1 cellular context compared by ENCODE assay signal in the genomic region with DNA sequence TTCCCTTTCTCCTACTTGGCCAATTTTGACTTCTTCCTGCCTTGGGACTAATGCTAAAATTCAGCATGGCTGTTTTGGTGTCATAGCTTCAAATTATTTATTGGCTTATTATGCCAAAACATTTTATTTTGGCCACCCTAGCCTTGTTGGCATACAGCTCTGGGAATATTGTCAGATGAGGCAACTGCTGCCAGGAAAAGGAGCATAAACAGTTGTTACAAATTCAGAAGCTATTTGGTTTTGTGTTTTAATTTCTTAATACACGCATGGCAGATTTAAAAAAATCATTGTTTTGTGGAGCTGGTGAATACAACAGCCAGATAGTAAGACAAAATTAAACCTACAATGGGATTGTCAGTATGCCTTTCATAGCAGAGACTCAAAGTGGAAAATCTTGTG.
TF ChIP-seq lines count a peak whose summit lies in the region.

No MANE protein-coding gene starts in this region.

TF ChIP-seq in IMR-90, 13 proteins besides CTCF, POLR2A, EP300 and RAD21 (continued from another document):
- TF ChIP-seq RFX5 (IDR thresholded peaks at IDR 0.05; ENCODE audit: low read depth, low read length) (no peak), SMC3 (IDR thresholded peaks at IDR 0.05; ENCODE audit: low read depth, low read length) (no peak), NFE2L2 (IDR thresholded peaks at IDR 0.05; ENCODE audit: low read depth, low read length) (no peak), CHD1 (IDR thresholded peaks at IDR 0.05; ENCODE audit: low read depth, low read length) (no peak), FOS (IDR thresholded peaks at IDR 0.05; ENCODE audit: low read depth, low read length) (no peak), CEBPB (IDR thresholded peaks at IDR 0.05; ENCODE audit: low read depth, low read length) (no peak)
